Comparison of ENCODE assay signal across 20 cellular contexts in the genomic region with DNA sequence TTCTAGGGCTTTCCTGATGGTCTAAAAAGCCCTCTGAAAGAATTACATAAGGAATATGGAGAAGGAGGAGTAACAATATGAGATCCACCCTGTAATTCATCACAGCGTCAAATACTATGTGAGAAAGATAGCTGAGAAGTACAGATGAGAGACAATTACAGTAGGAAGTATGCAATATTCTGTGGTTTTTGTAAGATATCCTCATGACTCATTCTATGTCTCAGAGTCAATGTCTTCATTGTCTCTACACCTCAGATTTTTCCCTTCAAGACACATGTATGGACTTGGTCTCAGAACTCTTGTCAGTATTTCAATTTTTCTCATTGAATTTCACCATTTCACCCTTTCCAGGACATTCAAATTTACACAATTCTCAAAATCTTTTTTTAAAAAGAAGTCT.
A peak's percentile ranks its signal among the peaks of the same experiment; 100 is the strongest.
DNase-seq lines count a peak whose midpoint lies in the region; ATAC-seq and TF ChIP-seq lines count a peak whose summit lies in the region.
"Had no signal": no experiment of that assay in that cellular context is flagged by ENCODE, and none has a peak within 500 bp of the region (broad histone marks: within the 10 kb centered on the region; RNA-seq: fewer than 3 reads in every experiment).

No MANE protein-coding gene starts in this region.

- TF ChIP-seq EP300 in esophagus muscularis mucosa (IDR thresholded peaks at IDR 0.05) = no peak

- H3K27me3 ChIP-seq in esophagus muscularis mucosa = no peaks in the 10 kb centered on the region

- no peak overlapping the region for H3K4me3 ChIP-seq in fibroblast of the aortic adventitia (ENCODE audit: low read depth, low read length)
- no peak overlapping the region for H3K4me3 ChIP-seq in esophagus muscularis mucosa
- H3K4me3 ChIP-seq: lung had no signal

- TF ChIP-seq POLR2A in esophagus muscularis mucosa (IDR thresholded peaks at IDR 0.05; ENCODE audit: low read depth) = no peak

- no TSS peak for BruUV-seq in Calu3 (replicated peaks; lab: Mats Ljungman, UMichigan)

- H3K4me1 Mint-ChIP-seq in Calu3 (ENCODE audit: low read depth, unreplicated experiment) = peaks cover 38% of the 10 kb centered on the region
- H3K4me1 Mint-ChIP-seq: T-helper 17 cell had no signal

- TF ChIP-seq CTCF in Calu3 (IDR thresholded peaks at IDR 0.05; ENCODE audit: unreplicated experiment) (no peak), RWPE1 (conservative IDR thresholded peaks at IDR 0.05; ENCODE audit: low read depth) (no peak), fibroblast of the aortic adventitia (IDR thresholded peaks at IDR 0.05; ENCODE audit: insufficient read depth, low read length) (no peak), esophagus muscularis mucosa (IDR thresholded peaks at IDR 0.05) (no peak)

- no peaks in the 10 kb centered on the region for H3K36me3 ChIP-seq in esophagus muscularis mucosa

- CTCF ChIA-PET in Calu3 (lab: Charles Lee) (no interaction called here), RWPE1 (lab: Yijun Ruan, JAX) (no interaction called here)

- no peak overlapping the region for H3K4me3 Mint-ChIP-seq in Calu3 (ENCODE audit: low read depth, unreplicated experiment)
- H3K4me3 Mint-ChIP-seq: naive thymus-derived CD4-positive, alpha-beta T cell; T-helper 17 cell had no signal

- no peaks in the 10 kb centered on the region for H3K36me3 Mint-ChIP-seq in Calu3 (ENCODE audit: insufficient read depth, unreplicated experiment)

- peak; percentile 65 for ATAC-seq in HG03442 (IDR thresholded peaks at IDR 0.05; ENCODE audit: unreplicated experiment)
- ATAC-seq: naive thymus-derived CD4-positive, alpha-beta T cell; T-helper 17 cell had no signal

- DNase-seq in Calu3 = no peak
- DNase-seq in RWPE1 (ENCODE audit: low spot score) = peak; percentile 51
- peak; percentile 5 for DNase-seq in fibroblast of the aortic adventitia (ENCODE audit: low read depth)
- DNase-seq in esophagus muscularis mucosa (ENCODE audit: extremely low spot score) = no peak
- no peak for DNase-seq in T1000 (lab: John Stamatoyannopoulos, UW)
- DNase-seq in stimulated activated naive CD4-positive, alpha-beta T cell (lab: John Stamatoyannopoulos, UW) = no peak
- DNase-seq in activated effector memory CD4-positive, alpha-beta T cell treated with Interleukin-2 at 50 U/mL for 16 hours = no peak
- DNase-seq: activated CD4-positive, CD25-positive, alpha-beta regulatory T cell; amniotic stem cell; COR-L47; GDM1; naive thymus-derived CD4-positive, alpha-beta T cell; NCI-H1105; SIG-M5; stimulated activated CD4-positive, alpha-beta T cell treated with anti-CD3 and anti-CD28 coated beads, Interleukin-2, amount 100 ng/mL, for 24 hours; T-helper 17 cell had no signal

- 100% methylated on average over 1 of the region's 1 CpG for WGBS in esophagus muscularis mucosa

- H3K27me3 Mint-ChIP-seq in Calu3 (ENCODE audit: unreplicated experiment) = no peaks in the 10 kb centered on the region
- H3K27me3 Mint-ChIP-seq: naive thymus-derived CD4-positive, alpha-beta T cell; T-helper 17 cell had no signal

- intact Hi-C loops in Calu3 (cut with micrococcal nuclease; ENCODE audit: unreplicated experiment) (no loop called here), esophagus muscularis mucosa (cut with DNase I) (no loop called here)

- no peaks in the 10 kb centered on the region for H3K9me3 ChIP-seq in esophagus muscularis mucosa

- peaks cover 6% of the 10 kb centered on the region for H3K9me3 Mint-ChIP-seq in Calu3 (ENCODE audit: low read depth, unreplicated experiment)
- H3K9me3 Mint-ChIP-seq: activated T-helper 2 cell treated with anti-CD3 and anti-CD28 coated beads, Interferon-gamma antibody, Interleukin-2, Interleukin-4, amounts not matched to agents 10 μg/mL and 5 μg/mL and 100 μg/mL, durations not matched to agents 14 hours and 24 hours and 36 hours had no signal

- peak overlapping the region; percentile 28 for H3K27ac Mint-ChIP-seq in Calu3 (ENCODE audit: unreplicated experiment)
- H3K27ac Mint-ChIP-seq: activated T-helper 2 cell treated with anti-CD3 and anti-CD28 coated beads, Interferon-gamma antibody, Interleukin-2, Interleukin-4, amounts not matched to agents 10 μg/mL and 5 μg/mL and 100 μg/mL, durations not matched to agents 14 hours and 24 hours and 36 hours; T-helper 17 cell had no signal

- POLR2A ChIA-PET in RWPE1 (lab: Yijun Ruan, JAX; ENCODE audit: low non-redundant PET) = no interaction called here

- H3K27ac ChIP-seq in RWPE1 (no peak overlapping the region), esophagus muscularis mucosa (replicated peaks in 1 of 4) (no peak overlapping the region)
- H3K27ac ChIP-seq: parathyroid adenoma had no signal

- H3K4me1 ChIP-seq in esophagus muscularis mucosa = no peaks in the 10 kb centered on the region
- H3K4me1 ChIP-seq: parathyroid adenoma had no signal

Comparison
In these comparisons a context has a peak if more than half of its experiments do, and no peak if none do; other contexts are left out.
1. DNase-seq: peak in RWPE1 (single experiment) and fibroblast of the aortic adventitia (single experiment); none in Calu3 (single experiment), esophagus muscularis mucosa (single experiment), T1000 (single experiment), stimulated activated naive CD4-positive, alpha-beta T cell (0 of 6) and activated effector memory CD4-positive, alpha-beta T cell treated with Interleukin-2 at 50 U/mL for 16 hours (single experiment).